ENCODE assay signal across 11 cellular contexts in genomic region chr1:243525085-243525487, GRCh38.
DNase-seq lines count a peak whose midpoint lies in the region; TF ChIP-seq lines count a peak whose summit lies in the region.
"Had no signal": no experiment of that assay in that cellular context is flagged by ENCODE, and none has a peak within 500 bp of the region (broad histone marks: within the 10 kb centered on the region; RNA-seq: fewer than 3 reads in every experiment).

No MANE protein-coding gene starts in this region.

- intact Hi-C loops in vagina (cut with DNase I), result no loop called here

- no peaks in the 10 kb centered on the region for H3K79me2 ChIP-seq in fibroblast of lung (ENCODE audit: control insufficient read depth, insufficient read depth, low read length)

- H3K9me3 ChIP-seq in fibroblast of lung (ENCODE audit: control insufficient read depth, insufficient read depth, low read depth, low read length), result no peaks in the 10 kb centered on the region
- H3K9me3 ChIP-seq in vagina, result no peaks in the 10 kb centered on the region

- H3K4me1 ChIP-seq in fibroblast of lung (ENCODE audit: control insufficient read depth, extremely low read depth, insufficient read depth, low read length) (no peaks in the 10 kb centered on the region), vagina (no peaks in the 10 kb centered on the region)

- H3K4me3 ChIP-seq in fibroblast of lung (replicated peaks in 1 of 4; ENCODE audit: control extremely low read depth in 1 of 4, insufficient read depth in 1 of 4, low read depth in 3 of 4, low read length in 4 of 4) (no peak overlapping the region), vagina (no peak overlapping the region)
- H3K4me3 ChIP-seq: cardiac muscle cell had no signal

- no peaks in the 10 kb centered on the region for H4K20me1 ChIP-seq in fibroblast of lung (ENCODE audit: control insufficient read depth, extremely low read depth, insufficient read depth, low read length)

- H3K27ac Mint-ChIP-seq in progenitor cell of endocrine pancreas, result no peak overlapping the region
- H3K27ac Mint-ChIP-seq: activated CD8-positive, alpha-beta T cell treated with anti-CD3 and anti-CD28 coated beads for 36 hours had no signal

- H3K27me3 Mint-ChIP-seq in progenitor cell of endocrine pancreas, result no peaks in the 10 kb centered on the region
- H3K27me3 Mint-ChIP-seq: activated CD8-positive, alpha-beta T cell treated with anti-CD3 and anti-CD28 coated beads for 36 hours had no signal

- DNase-seq in GM03348 (ENCODE audit: low spot score) (peak; percentile 55), SW480 (ENCODE audit: low spot score) (peak; percentile 46), fibroblast of lung (ENCODE audit: low read depth in 2 of 2) (peak; percentile 63 to 91), pulmonary artery endothelial cell (ENCODE audit: low read depth, low spot score) (peak; percentile 52), progenitor cell of endocrine pancreas (ENCODE audit: low spot score, unreplicated experiment) (no peak), NCI-H2029 (lab: John Stamatoyannopoulos, UW) (no peak), vagina (ENCODE audit: extremely low spot score in 2 of 2) (no peak)
- no peak for DNase-seq in activated CD8-positive, alpha-beta memory T cell treated with anti-CD3 and anti-CD28 coated beads for 24 hours
- DNase-seq: activated CD8-positive, alpha-beta T cell treated with anti-CD3 and anti-CD28 coated beads for 36 hours; NCI-H446 had no signal

- no peak for TF ChIP-seq POLR2A in vagina (IDR thresholded peaks at IDR 0.05)

- TF ChIP-seq CTCF in fibroblast of lung (conservative IDR thresholded peaks at IDR 0.05 in 1 of 2, IDR thresholded peaks at IDR 0.05 in 1 of 2; ENCODE audit: low read depth in 1 of 2, low read length in 2 of 2), result no peak
- TF ChIP-seq CTCF in progenitor cell of endocrine pancreas (IDR thresholded peaks at IDR 0.05; ENCODE audit: unreplicated experiment), result no peak
- no peak for TF ChIP-seq CTCF in vagina (IDR thresholded peaks at IDR 0.05)

- H3K4me2 ChIP-seq in fibroblast of lung (ENCODE audit: extremely low read depth, insufficient read depth, low read length), result no peak overlapping the region

- no peaks in the 10 kb centered on the region for H3K4me1 Mint-ChIP-seq in progenitor cell of endocrine pancreas (ENCODE audit: low read depth)

- no peaks in the 10 kb centered on the region for H3K27me3 ChIP-seq in fibroblast of lung (ENCODE audit: control insufficient read depth, insufficient read depth, low read length)
- H3K27me3 ChIP-seq in vagina, result no peaks in the 10 kb centered on the region
- H3K27me3 ChIP-seq: cardiac muscle cell had no signal

- H3K36me3 Mint-ChIP-seq in progenitor cell of endocrine pancreas (ENCODE audit: insufficient read depth), result peaks cover 3% of the 10 kb centered on the region

- no peak overlapping the region for H2AFZ ChIP-seq in fibroblast of lung (ENCODE audit: low read length)

- H3K36me3 ChIP-seq in fibroblast of lung (ENCODE audit: control insufficient read depth, insufficient read depth, low read length) (no peaks in the 10 kb centered on the region), vagina (no peaks in the 10 kb centered on the region)
- H3K36me3 ChIP-seq: cardiac muscle cell had no signal

- H3K4me3 Mint-ChIP-seq in progenitor cell of endocrine pancreas (ENCODE audit: low read depth), result no peak overlapping the region
- H3K4me3 Mint-ChIP-seq: activated CD8-positive, alpha-beta T cell treated with anti-CD3 and anti-CD28 coated beads for 36 hours had no signal

- H3K9ac ChIP-seq in fibroblast of lung (ENCODE audit: insufficient read depth, low read length), result no peak overlapping the region

- H3K27ac ChIP-seq in fibroblast of lung (ENCODE audit: insufficient read depth, low read length) (no peak overlapping the region), vagina (no peak overlapping the region)
- H3K27ac ChIP-seq: cardiac muscle cell had no signal

- H3K9me3 Mint-ChIP-seq in progenitor cell of endocrine pancreas (ENCODE audit: low read depth), result no peaks in the 10 kb centered on the region

Comparison
In these comparisons a context has a peak if more than half of its experiments do, and no peak if none do; other contexts are left out.
1. DNase-seq: peak in GM03348 (single experiment), SW480 (single experiment), fibroblast of lung (2 of 2) and pulmonary artery endothelial cell (single experiment); none in activated CD8-positive, alpha-beta memory T cell treated with anti-CD3 and anti-CD28 coated beads for 24 hours (single experiment), progenitor cell of endocrine pancreas (single experiment), NCI-H2029 (single experiment) and vagina (0 of 2).